Comparison of ENCODE assay signal across 13 cellular contexts in the genomic region with DNA sequence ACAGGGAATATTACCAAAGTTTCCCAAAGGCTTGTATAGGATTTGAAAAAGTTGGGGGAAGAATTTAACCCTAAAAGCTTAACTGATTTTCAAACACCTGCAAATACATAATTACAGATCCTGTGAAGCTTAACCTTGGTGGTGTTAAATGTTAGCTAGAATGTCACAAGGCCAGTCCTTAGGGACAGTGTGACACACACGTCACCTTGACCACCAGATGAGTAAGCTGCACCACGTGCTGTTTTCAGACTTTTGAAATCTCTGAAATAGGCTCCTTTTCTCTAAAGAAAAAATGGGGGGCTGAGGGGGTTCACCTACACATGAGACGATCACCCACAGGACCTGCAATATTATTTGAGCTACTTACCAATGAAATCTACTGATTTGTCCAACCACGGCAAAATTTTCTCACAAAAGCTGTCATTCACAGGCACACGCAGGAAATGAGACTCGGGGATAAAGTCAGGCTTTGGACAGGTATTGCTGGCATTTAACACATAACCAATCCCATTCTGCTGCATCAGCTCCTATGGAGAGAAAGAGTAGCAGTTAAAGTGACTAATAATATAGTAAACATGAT.
DNase-seq lines count a peak whose midpoint lies in the region; ATAC-seq and TF ChIP-seq lines count a peak whose summit lies in the region.
"Had no signal": no experiment of that assay in that cellular context is flagged by ENCODE, and none has a peak within 500 bp of the region (broad histone marks: within the 10 kb centered on the region; RNA-seq: fewer than 3 reads in every experiment).

No MANE protein-coding gene starts in this region.

- POLR2A ChIA-PET in CD8-positive, alpha-beta T cell (lab: Charles Lee), result interaction anchor here (0.7 to 1.6 kb wide), 5 partner anchors 13 to 102 kb away, joined by 3 to 5 read pairs (median 4); no protein-coding TSS in a partner anchor

- no peaks in the 10 kb centered on the region for H3K9me3 Mint-ChIP-seq in CD8-positive, alpha-beta T cell
- H3K9me3 Mint-ChIP-seq in activated T-helper 2 cell treated with anti-CD3 and anti-CD28 coated beads, Interferon-gamma antibody, Interleukin-2, Interleukin-4, amounts not matched to agents 10 μg/mL and 5 μg/mL and 100 μg/mL, durations not matched to agents 14 hours and 24 hours and 36 hours, result no peaks in the 10 kb centered on the region
- H3K9me3 Mint-ChIP-seq: activated naive CD4-positive, alpha-beta T cell treated with anti-CD3 and anti-CD28 coated beads, Interleukin-2, amount 50 U/mL, for 24 hours; H9 had no signal

- H3K36me3 Mint-ChIP-seq in CD8-positive, alpha-beta T cell, result peaks cover 52% of the 10 kb centered on the region
- H3K36me3 Mint-ChIP-seq in activated T-helper 2 cell treated with anti-CD3 and anti-CD28 coated beads, Interferon-gamma antibody, Interleukin-2, Interleukin-4, amounts not matched to agents 10 μg/mL and 5 μg/mL and 100 μg/mL, durations not matched to agents 14 hours and 24 hours and 36 hours (ENCODE audit: low read depth), result peaks cover 67% of the 10 kb centered on the region

- TF ChIP-seq CTCF in CD8-positive, alpha-beta T cell (IDR thresholded peaks at IDR 0.05), result no peak

- H3K4me3 Mint-ChIP-seq in CD8-positive, alpha-beta T cell, result no peak overlapping the region
- H3K4me3 Mint-ChIP-seq in activated T-helper 2 cell treated with anti-CD3 and anti-CD28 coated beads, Interferon-gamma antibody, Interleukin-2, Interleukin-4, amounts not matched to agents 10 μg/mL and 5 μg/mL and 100 μg/mL, durations not matched to agents 14 hours and 24 hours and 36 hours (ENCODE audit: low read depth), result no peak overlapping the region
- H3K4me3 Mint-ChIP-seq: activated naive CD4-positive, alpha-beta T cell treated with anti-CD3 and anti-CD28 coated beads, Interleukin-2, amount 50 U/mL, for 24 hours; H9 had no signal

- H3K27ac ChIP-seq in CD8-positive, alpha-beta T cell (ENCODE audit: low read depth, low read length), result no peak overlapping the region

- H3K27me3 ChIP-seq in CD8-positive, alpha-beta T cell (ENCODE audit: insufficient read depth, low read length), result no peaks in the 10 kb centered on the region

- intact Hi-C loops in CD8-positive, alpha-beta T cell (cut with DNase I, micrococcal nuclease), result no loop called here
- intact Hi-C loops in activated T-helper 2 cell treated with anti-CD3 and anti-CD28 coated beads, Interferon-gamma antibody, Interleukin-2, Interleukin-4, amounts not matched to agents 10 μg/mL and 5 μg/mL and 100 μg/mL, durations not matched to agents 14 hours and 24 hours and 36 hours (cut with micrococcal nuclease), result loop anchor here (1.0 kb wide), 1 partner anchor 20 kb away; no protein-coding TSS in a partner anchor

- no peaks in the 10 kb centered on the region for H3K9me3 ChIP-seq in CD8-positive, alpha-beta T cell (ENCODE audit: low read length)
- H3K9me3 ChIP-seq: SK-N-SH had no signal

- peaks cover 42% of the 10 kb centered on the region for H3K4me1 Mint-ChIP-seq in CD8-positive, alpha-beta T cell (ENCODE audit: low read depth)
- H3K4me1 Mint-ChIP-seq in activated T-helper 2 cell treated with anti-CD3 and anti-CD28 coated beads, Interferon-gamma antibody, Interleukin-2, Interleukin-4, amounts not matched to agents 10 μg/mL and 5 μg/mL and 100 μg/mL, durations not matched to agents 14 hours and 24 hours and 36 hours (ENCODE audit: low read depth), result peaks cover 51% of the 10 kb centered on the region

- H3K27ac Mint-ChIP-seq in CD8-positive, alpha-beta T cell, result peak overlapping the region; percentile 77
- peak overlapping the region; percentile 80 for H3K27ac Mint-ChIP-seq in activated T-helper 2 cell treated with anti-CD3 and anti-CD28 coated beads, Interferon-gamma antibody, Interleukin-2, Interleukin-4, amounts not matched to agents 10 μg/mL and 5 μg/mL and 100 μg/mL, durations not matched to agents 14 hours and 24 hours and 36 hours

- TF ChIP-seq POLR2A in GM19193 (IDR thresholded peaks at IDR 0.05; ENCODE audit: extremely low read depth, insufficient read depth, insufficient read length), result peak; percentile 24

- CTCF ChIA-PET in CD8-positive, alpha-beta T cell (lab: Charles Lee), result interaction anchor here (0.6 to 2.4 kb wide), 7 partner anchors 9 to 249 kb away, joined by 3 to 8 read pairs (median 3); no protein-coding TSS in a partner anchor

- no peak overlapping the region for H3K4me3 ChIP-seq in CD8-positive, alpha-beta T cell (ENCODE audit: low read depth, low read length)

- H3K36me3 ChIP-seq in CD8-positive, alpha-beta T cell (ENCODE audit: insufficient read depth, low read length), result no peaks in the 10 kb centered on the region

- ATAC-seq in CD8-positive, alpha-beta T cell, result no peak
- ATAC-seq in HG02981 (IDR thresholded peaks at IDR 0.05; ENCODE audit: unreplicated experiment), result peak; percentile 95
- no peak for ATAC-seq in GM19455 (IDR thresholded peaks at IDR 0.05; ENCODE audit: unreplicated experiment)
- no peak for ATAC-seq in GM21515 (IDR thresholded peaks at IDR 0.05; ENCODE audit: unreplicated experiment)

- DNase-seq in CD8-positive, alpha-beta T cell, result no peak
- no peak for DNase-seq in activated T-helper 2 cell treated with anti-CD3 and anti-CD28 coated beads, Interferon-gamma antibody, Interleukin-2, Interleukin-4, amounts not matched to agents 10 μg/mL and 5 μg/mL and 100 μg/mL, durations not matched to agents 14 hours and 24 hours and 36 hours (ENCODE audit: low spot score)
- DNase-seq in HuH-7 (ENCODE audit: low spot score) (no peak), DMS53 treated with DMSO at 0.1 percent for 48 hours (lab: John Stamatoyannopoulos, UW; ENCODE audit: unreplicated experiment) (no peak)
- DNase-seq: H9; NCI-H1694 treated with DMSO at 0.1 percent for 48 hours; SK-N-SH; stimulated activated CD4-positive, alpha-beta T cell treated with anti-CD3 and anti-CD28 coated beads, Interleukin-15, amount 100 ng/mL, for 24 hours had no signal

- H3K4me1 ChIP-seq in CD8-positive, alpha-beta T cell (ENCODE audit: insufficient read depth, low read length), result peaks cover 17% of the 10 kb centered on the region

- H3K27me3 Mint-ChIP-seq in CD8-positive, alpha-beta T cell (ENCODE audit: low read depth), result no peaks in the 10 kb centered on the region
- H3K27me3 Mint-ChIP-seq in activated T-helper 2 cell treated with anti-CD3 and anti-CD28 coated beads, Interferon-gamma antibody, Interleukin-2, Interleukin-4, amounts not matched to agents 10 μg/mL and 5 μg/mL and 100 μg/mL, durations not matched to agents 14 hours and 24 hours and 36 hours (ENCODE audit: low read depth), result no peaks in the 10 kb centered on the region
- H3K27me3 Mint-ChIP-seq: activated naive CD4-positive, alpha-beta T cell treated with anti-CD3 and anti-CD28 coated beads, Interleukin-2, amount 50 U/mL, for 24 hours had no signal
